In genomic region chr17:15921640-15922039, GRCh38 we compare ENCODE assay signal across 21 cellular contexts. TPM values are rescaled to one million over a fixed set of nuclear protein-coding genes. Genes with fewer than 3 reads are reported as not detected.
DNase-seq lines count a peak whose midpoint lies in the region; ATAC-seq and TF ChIP-seq lines count a peak whose summit lies in the region.
"Had no signal": no experiment of that assay in that cellular context is flagged by ENCODE, and none has a peak within 500 bp of the region (broad histone marks: within the 10 kb centered on the region; RNA-seq: fewer than 3 reads in every experiment).

No MANE protein-coding gene starts in this region.

- no peaks in the 10 kb centered on the region for H3K4me1 Mint-ChIP-seq in activated naive CD4-positive, alpha-beta T cell treated with anti-CD3 and anti-CD28 coated beads, Interleukin-2, amount 50 U/mL, for 24 hours
- no peaks in the 10 kb centered on the region for H3K4me1 Mint-ChIP-seq in activated naive CD4-positive, alpha-beta T cell treated with anti-CD3 and anti-CD28 coated beads for 36 hours (ENCODE audit: low read depth)
- peaks cover 4% of the 10 kb centered on the region; the same call in 1 of the 2 replicates for H3K4me1 Mint-ChIP-seq in WTC11
- H3K4me1 Mint-ChIP-seq: CD4-positive, CD25-positive, alpha-beta regulatory T cell; GM23338 had no signal

- H3K9me3 Mint-ChIP-seq in activated naive CD4-positive, alpha-beta T cell treated with anti-CD3 and anti-CD28 coated beads, Interleukin-2, amount 50 U/mL, for 24 hours = no peaks in the 10 kb centered on the region
- H3K9me3 Mint-ChIP-seq in activated naive CD4-positive, alpha-beta T cell treated with anti-CD3 and anti-CD28 coated beads for 36 hours = peaks cover 5% of the 10 kb centered on the region
- peaks cover 9% of the 10 kb centered on the region; the same call in 1 of the 2 replicates for H3K9me3 Mint-ChIP-seq in WTC11
- H3K9me3 Mint-ChIP-seq: GM23338 had no signal

- intact Hi-C loops in activated naive CD4-positive, alpha-beta T cell treated with anti-CD3 and anti-CD28 coated beads for 36 hours (cut with micrococcal nuclease) = no loop called here

- H3K27me3 Mint-ChIP-seq in activated naive CD4-positive, alpha-beta T cell treated with anti-CD3 and anti-CD28 coated beads, Interleukin-2, amount 50 U/mL, for 24 hours = peaks cover 5% of the 10 kb centered on the region
- peaks cover 11% of the 10 kb centered on the region for H3K27me3 Mint-ChIP-seq in activated naive CD4-positive, alpha-beta T cell treated with anti-CD3 and anti-CD28 coated beads for 36 hours (ENCODE audit: low read depth)
- peaks cover 12% of the 10 kb centered on the region for H3K27me3 Mint-ChIP-seq in WTC11 (ENCODE audit: low read depth)

- POLR2A ChIA-PET in WTC11 (lab: Charles Lee) = interaction anchor here (0.6 kb wide), 1 partner anchor 270 kb away, joined by 3 read pairs; no protein-coding TSS in a partner anchor

- no peaks in the 10 kb centered on the region for H3K36me3 Mint-ChIP-seq in activated naive CD4-positive, alpha-beta T cell treated with anti-CD3 and anti-CD28 coated beads, Interleukin-2, amount 50 U/mL, for 24 hours
- no peaks in the 10 kb centered on the region for H3K36me3 Mint-ChIP-seq in activated naive CD4-positive, alpha-beta T cell treated with anti-CD3 and anti-CD28 coated beads for 36 hours (ENCODE audit: low read depth)
- no peaks in the 10 kb centered on the region for H3K36me3 Mint-ChIP-seq in WTC11
- H3K36me3 Mint-ChIP-seq: CD4-positive, CD25-positive, alpha-beta regulatory T cell had no signal

- CTCF ChIA-PET in activated naive CD4-positive, alpha-beta T cell treated with anti-CD3 and anti-CD28 coated beads for 36 hours (lab: Charles Lee) = no interaction called here
- CTCF ChIA-PET in WTC11 (lab: Charles Lee) = no interaction called here

- H3K27ac Mint-ChIP-seq in activated naive CD4-positive, alpha-beta T cell treated with anti-CD3 and anti-CD28 coated beads, Interleukin-2, amount 50 U/mL, for 24 hours = peak overlapping the region; percentile 30
- H3K27ac Mint-ChIP-seq in activated naive CD4-positive, alpha-beta T cell treated with anti-CD3 and anti-CD28 coated beads for 36 hours = no peak overlapping the region
- H3K27ac Mint-ChIP-seq in WTC11 = no peak overlapping the region
- H3K27ac Mint-ChIP-seq: CD4-positive, CD25-positive, alpha-beta regulatory T cell; GM23338 had no signal

- TF ChIP-seq CTCF in WTC11 (IDR thresholded peaks at IDR 0.05) = no peak

- DNase-seq in activated naive CD4-positive, alpha-beta T cell treated with anti-CD3 and anti-CD28 coated beads for 36 hours = no peak
- DNase-seq in WTC11 (ENCODE audit: low spot score) (no peak), epithelial cell of prostate (ENCODE audit: low read depth, low spot score) (no peak), RPMI8226 (no peak), AML-193 (lab: John Stamatoyannopoulos, UW) (no peak), NCI-H2227 treated with DMSO at 0.1 percent for 48 hours (lab: John Stamatoyannopoulos, UW) (no peak), OCI-M1 (lab: John Stamatoyannopoulos, UW) (no peak)
- DNase-seq: CD4-positive, CD25-positive, alpha-beta regulatory T cell; KG1; NCI-H1105 treated with DMSO at 0.1 percent for 48 hours; NCI-H146; NCI-H1930; NCI-H2107; NCI-H446 treated with DMSO at 0.1 percent for 48 hours; NCI-H526; Right ventricle myocardium superior; T-helper 1 cell had no signal

- ATAC-seq in WTC11 = no peak
- ATAC-seq: GM23338 had no signal

- H3K27ac ChIP-seq in epithelial cell of prostate = peak overlapping the region; percentile 50
- H3K27ac ChIP-seq: 22Rv1, BLaER1 had no signal

- H3K4me3 Mint-ChIP-seq in activated naive CD4-positive, alpha-beta T cell treated with anti-CD3 and anti-CD28 coated beads, Interleukin-2, amount 50 U/mL, for 24 hours = no peak overlapping the region
- no peak overlapping the region for H3K4me3 Mint-ChIP-seq in activated naive CD4-positive, alpha-beta T cell treated with anti-CD3 and anti-CD28 coated beads for 36 hours
- H3K4me3 Mint-ChIP-seq in WTC11 = no peak overlapping the region
- H3K4me3 Mint-ChIP-seq: CD4-positive, CD25-positive, alpha-beta regulatory T cell; GM23338 had no signal

TF ChIP-seq in WTC11, 78 proteins besides CTCF, POLR2A, EP300 and RAD21:
- TF ChIP-seq ETV6 (CRISPR knock-in tag; IDR thresholded peaks at IDR 0.05) (no peak), ZNF232 (CRISPR knock-in tag; IDR thresholded peaks at IDR 0.05) (no peak), ZNF281 (CRISPR knock-in tag; IDR thresholded peaks at IDR 0.05) (no peak), GTF2I (CRISPR knock-in tag; conservative IDR thresholded peaks at IDR 0.05) (peak; percentile 61), FOXK1 (CRISPR knock-in tag; IDR thresholded peaks at IDR 0.05) (no peak)

RNA-seq across cellular contexts. Expression of gene ADORA2B, which starts 23.3 kb away (rescaled TPM):
- under 1 TPM in 1 of 2 experiments, not detected in 1; 0.12 TPM for total RNA-seq in activated naive CD4-positive, alpha-beta T cell treated with anti-CD3 and anti-CD28 coated beads for 36 hours
- total RNA-seq in WTC11 (2021) = 4.2 to 5.1 TPM (median 4.9 TPM) in 3 replicates
- total RNA-seq: CD4-positive, CD25-positive, alpha-beta regulatory T cell had no signal
